Comparison of ENCODE assay signal across 36 cellular contexts in genomic region chr1:174150499-174150898, GRCh38.
"Had no signal": no experiment of that assay in that cellular context is flagged by ENCODE, and none has a peak within 500 bp of the region (broad histone marks: within the 10 kb centered on the region; RNA-seq: fewer than 3 reads in every experiment).

No MANE protein-coding gene starts in this region.

- H3K36me3 ChIP-seq: MG63 had no signal

- H3K4me3 ChIP-seq: MG63 had no signal

- DNase-seq: Kasumi-1, MG63, MM.1S, MV-4-11, NCI-H1048, NCI-H1092, NCI-H1092 treated with DMSO at 0.1 percent for 48 hours, NCI-H1105, NCI-H1105 treated with DMSO at 0.1 percent for 48 hours, NCI-H1417, NCI-H1417 treated with DMSO at 0.1 percent for 48 hours, NCI-H1436, NCI-H1436 treated with DMSO at 0.1 percent for 48 hours, NCI-H146, NCI-H1694, NCI-H1694 treated with DMSO at 0.1 percent for 48 hours, NCI-H187, NCI-H187 treated with DMSO at 0.1 percent for 48 hours, NCI-H1930, NCI-H2029, NCI-H2029 treated with DMSO at 0.1 percent for 48 hours, NCI-H2081, NCI-H2081 treated with DMSO at 0.1 percent for 48 hours, NCI-H2107, NCI-H2171, NCI-H2171 treated with DMSO at 0.1 percent for 48 hours, NCI-H2227 treated with DMSO at 0.1 percent for 48 hours, NCI-H226, NCI-H345, NCI-H446, NCI-H446 treated with DMSO at 0.1 percent for 48 hours, NCI-H510A, NCI-H510A treated with DMSO at 0.1 percent for 48 hours, NCI-H524, NCI-H524 treated with DMSO at 0.1 percent for 48 hours, NCI-H526 had no signal

- H3K27me3 ChIP-seq: MG63 had no signal
